In the genomic region with DNA sequence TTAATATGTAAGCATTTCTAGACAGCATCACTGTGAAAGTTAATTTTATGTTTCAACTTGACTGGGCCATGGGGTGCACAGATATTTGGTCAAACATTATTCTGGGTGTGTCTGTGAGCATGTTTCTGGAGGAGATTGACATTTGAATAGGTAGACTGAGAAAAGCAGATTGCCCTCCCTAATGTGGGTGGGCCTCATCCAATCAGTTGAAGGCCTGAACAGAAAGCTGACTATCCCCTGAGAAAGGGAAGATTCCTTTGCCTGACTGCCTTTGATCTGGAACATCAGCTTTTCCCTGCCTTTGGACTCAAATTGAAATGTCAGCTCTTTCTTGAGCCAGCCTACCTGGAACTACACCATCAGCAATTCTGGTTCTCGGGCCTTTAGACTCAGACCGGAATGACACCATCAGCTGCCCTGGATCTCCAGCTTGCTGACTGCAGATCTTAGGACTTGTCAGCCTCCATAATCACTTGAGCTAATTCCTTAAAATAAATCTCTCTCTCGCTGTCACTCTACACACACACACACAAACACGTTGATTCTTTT, we compare ENCODE assay signal across 29 cellular contexts. TPM values are rescaled to one million over a fixed set of nuclear protein-coding genes. Genes with fewer than 3 reads are reported as not detected.
"Had no signal": no experiment of that assay in that cellular context is flagged by ENCODE, and none has a peak within 500 bp of the region (broad histone marks: within the 10 kb centered on the region; RNA-seq: fewer than 3 reads in every experiment).

No MANE protein-coding gene starts in this region.

- DNase-seq: hypothalamus; islet precursor cell; left ventricle myocardium inferior; midbrain; mucosa of descending colon; ovary; posterior cingulate gyrus; retina; right cardiac atrium; sigmoid colon; small intestine; spleen; stimulated activated CD4-positive, alpha-beta T cell treated with anti-CD3 and anti-CD28 coated beads, Interleukin-4, amount 100 ng/mL, for 4 hours; stimulated activated CD8-positive, alpha-beta memory T cell treated with anti-CD3 and anti-CD28 coated beads, Interleukin-4, amount 100 ng/mL, for 48 hours; stimulated activated naive CD4-positive, alpha-beta T cell treated with Interleukin-2 at 50 U/mL for 16 hours; stimulated activated naive CD8-positive, alpha-beta T cell treated with anti-CD3 and anti-CD28 coated beads, Interleukin-15, amount 100 ng/mL, for 72 hours; substantia nigra; upper lobe of left lung had no signal

- H3K4me3 ChIP-seq: left ventricle myocardium inferior, lung, mucosa of descending colon, ovary, prostate gland, sigmoid colon, spleen, tibial nerve, upper lobe of left lung, vagina had no signal

- H3K9me3 ChIP-seq: mucosa of descending colon, ovary, prostate gland, vagina had no signal

- H3K36me3 ChIP-seq: left ventricle myocardium inferior, ovary, prostate gland, sigmoid colon, spleen, tibial nerve, upper lobe of left lung, vagina had no signal

- H3K4me3 Mint-ChIP-seq: memory B cell; naive thymus-derived CD4-positive, alpha-beta T cell; natural killer cell treated with Interleukin-12 subunit alpha and Interleukin-12 subunit beta and Interleukin-15 and Interleukin-18, amount 100 ng/mL, for 72 hours; stimulated activated memory B cell treated with anti-CD40 and anti-IgM and Interleukin-4, amounts not matched to agents 10 μg/mL and 1 μg/mL and 100 μg/mL, for 72 hours; stimulated activated naive CD8-positive, alpha-beta T cell treated with anti-CD3 and anti-CD28 coated beads, Interleukin-15, amount 100 ng/mL, for 72 hours had no signal

- H3K9me3 Mint-ChIP-seq: natural killer cell treated with Interleukin-12 subunit alpha and Interleukin-12 subunit beta and Interleukin-15 and Interleukin-18, amount 100 ng/mL, for 72 hours had no signal

- H3K27me3 ChIP-seq: ovary, tibial nerve, upper lobe of left lung, vagina had no signal

- H3K4me1 Mint-ChIP-seq: memory B cell; stimulated activated memory B cell treated with anti-CD40 and anti-IgM and Interleukin-4, amounts not matched to agents 10 μg/mL and 1 μg/mL and 100 μg/mL, for 72 hours had no signal

- H3K27ac ChIP-seq: left ventricle myocardium inferior, ovary, prostate gland, sigmoid colon, spleen, tibial nerve, upper lobe of left lung, vagina had no signal

- ATAC-seq: mucosa of descending colon; naive thymus-derived CD4-positive, alpha-beta T cell; natural killer cell treated with Interleukin-12 subunit alpha and Interleukin-12 subunit beta and Interleukin-15 and Interleukin-18, amount 100 ng/mL, for 72 hours; right cardiac atrium; stimulated activated memory B cell treated with anti-CD40 and anti-IgM and Interleukin-4, amounts not matched to agents 10 μg/mL and 1 μg/mL and 100 μg/mL, for 72 hours; stimulated activated naive CD8-positive, alpha-beta T cell treated with anti-CD3 and anti-CD28 coated beads, Interleukin-15, amount 100 ng/mL, for 72 hours had no signal

- H3K27ac Mint-ChIP-seq: memory B cell; naive thymus-derived CD4-positive, alpha-beta T cell; natural killer cell treated with Interleukin-12 subunit alpha and Interleukin-12 subunit beta and Interleukin-15 and Interleukin-18, amount 100 ng/mL, for 72 hours; stimulated activated memory B cell treated with anti-CD40 and anti-IgM and Interleukin-4, amounts not matched to agents 10 μg/mL and 1 μg/mL and 100 μg/mL, for 72 hours; stimulated activated naive CD8-positive, alpha-beta T cell treated with anti-CD3 and anti-CD28 coated beads, Interleukin-15, amount 100 ng/mL, for 72 hours had no signal

- FAIRE-seq: small intestine had no signal

- H3K4me1 ChIP-seq: prostate gland, sigmoid colon had no signal

- H3K36me3 Mint-ChIP-seq: stimulated activated memory B cell treated with anti-CD40 and anti-IgM and Interleukin-4, amounts not matched to agents 10 μg/mL and 1 μg/mL and 100 μg/mL, for 72 hours had no signal

RNA-seq across cellular contexts. Expression of gene HTR7, which starts 8.3 kb away (rescaled TPM):
- polyA plus RNA-seq: naive thymus-derived CD4-positive, alpha-beta T cell had no signal

RNA-seq across cellular contexts. Expression of gene ANKRD1, which starts 54.8 kb away (rescaled TPM):
- total RNA-seq: lower leg skin; naive thymus-derived CD4-positive, alpha-beta T cell; natural killer cell treated with Interleukin-12 subunit alpha and Interleukin-12 subunit beta and Interleukin-15 and Interleukin-18, amount 100 ng/mL, for 72 hours; sigmoid colon; temporal lobe; tibial nerve; vagina had no signal
- polyA plus RNA-seq: naive thymus-derived CD4-positive, alpha-beta T cell; neural cell had no signal
